1 cellular context compared by ENCODE assay signal in the genomic region with DNA sequence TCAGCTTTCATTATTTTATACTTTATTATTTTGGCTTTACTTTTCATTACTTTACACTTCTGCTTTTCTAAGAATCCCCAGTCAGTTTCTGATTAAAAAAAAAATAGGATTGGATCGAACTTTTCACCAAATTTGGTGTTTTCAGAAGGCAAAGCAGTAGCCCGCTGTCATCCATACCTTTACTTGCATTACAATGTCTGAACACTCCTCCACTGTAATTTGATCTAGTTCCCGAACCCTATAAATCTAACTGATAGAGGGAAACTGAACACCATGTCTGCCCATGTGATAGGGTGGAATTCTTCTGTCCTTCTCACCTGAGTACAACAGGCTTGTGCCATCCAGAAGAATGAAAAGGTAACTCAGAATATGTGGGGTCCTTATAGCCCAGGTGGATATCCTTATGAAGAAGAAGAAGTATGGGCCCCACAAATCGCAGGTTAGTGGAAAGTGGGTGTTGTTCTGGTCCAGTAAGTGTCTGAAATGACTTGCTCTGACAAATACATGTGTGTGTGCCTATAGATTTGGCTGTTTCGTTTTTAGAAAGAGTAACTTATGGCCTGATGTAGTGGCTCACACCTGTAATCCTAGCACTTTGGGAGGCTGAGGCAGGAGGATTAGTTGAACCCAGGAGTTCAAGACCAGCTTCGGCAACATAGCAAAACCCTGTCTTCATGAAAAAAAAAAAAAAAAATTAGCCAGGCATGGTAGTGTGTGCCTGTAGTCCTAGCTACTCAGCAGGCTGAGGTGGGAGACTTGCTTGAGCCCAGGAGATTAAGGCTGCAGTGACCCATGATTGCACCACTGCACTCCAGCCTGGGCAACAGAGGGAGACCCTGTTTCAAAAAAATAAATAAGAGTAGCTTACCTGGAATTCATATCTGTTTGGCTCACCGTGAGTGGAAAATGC.
A peak's percentile ranks its signal among the peaks of the same experiment; 100 is the strongest.
TF ChIP-seq lines count a peak whose summit lies in the region.

No MANE protein-coding gene starts in this region.

TF ChIP-seq in K562, 482 proteins besides CTCF, POLR2A, EP300 and RAD21 (continues in another document):
- no peak for TF ChIP-seq TFAM (CRISPR knock-in tag; conservative IDR thresholded peaks at IDR 0.05)
- peak; percentile 14; the same call in 1 of the 2 replicates for TF ChIP-seq JUND (IDR thresholded peaks at IDR 0.05; ENCODE audit: borderline replicate concordance, low read depth, low read length)
- TF ChIP-seq JUND (tag; IDR thresholded peaks at IDR 0.05; ENCODE audit: borderline replicate concordance, low read depth, low read length): no peak
- TF ChIP-seq, protein P1, sequence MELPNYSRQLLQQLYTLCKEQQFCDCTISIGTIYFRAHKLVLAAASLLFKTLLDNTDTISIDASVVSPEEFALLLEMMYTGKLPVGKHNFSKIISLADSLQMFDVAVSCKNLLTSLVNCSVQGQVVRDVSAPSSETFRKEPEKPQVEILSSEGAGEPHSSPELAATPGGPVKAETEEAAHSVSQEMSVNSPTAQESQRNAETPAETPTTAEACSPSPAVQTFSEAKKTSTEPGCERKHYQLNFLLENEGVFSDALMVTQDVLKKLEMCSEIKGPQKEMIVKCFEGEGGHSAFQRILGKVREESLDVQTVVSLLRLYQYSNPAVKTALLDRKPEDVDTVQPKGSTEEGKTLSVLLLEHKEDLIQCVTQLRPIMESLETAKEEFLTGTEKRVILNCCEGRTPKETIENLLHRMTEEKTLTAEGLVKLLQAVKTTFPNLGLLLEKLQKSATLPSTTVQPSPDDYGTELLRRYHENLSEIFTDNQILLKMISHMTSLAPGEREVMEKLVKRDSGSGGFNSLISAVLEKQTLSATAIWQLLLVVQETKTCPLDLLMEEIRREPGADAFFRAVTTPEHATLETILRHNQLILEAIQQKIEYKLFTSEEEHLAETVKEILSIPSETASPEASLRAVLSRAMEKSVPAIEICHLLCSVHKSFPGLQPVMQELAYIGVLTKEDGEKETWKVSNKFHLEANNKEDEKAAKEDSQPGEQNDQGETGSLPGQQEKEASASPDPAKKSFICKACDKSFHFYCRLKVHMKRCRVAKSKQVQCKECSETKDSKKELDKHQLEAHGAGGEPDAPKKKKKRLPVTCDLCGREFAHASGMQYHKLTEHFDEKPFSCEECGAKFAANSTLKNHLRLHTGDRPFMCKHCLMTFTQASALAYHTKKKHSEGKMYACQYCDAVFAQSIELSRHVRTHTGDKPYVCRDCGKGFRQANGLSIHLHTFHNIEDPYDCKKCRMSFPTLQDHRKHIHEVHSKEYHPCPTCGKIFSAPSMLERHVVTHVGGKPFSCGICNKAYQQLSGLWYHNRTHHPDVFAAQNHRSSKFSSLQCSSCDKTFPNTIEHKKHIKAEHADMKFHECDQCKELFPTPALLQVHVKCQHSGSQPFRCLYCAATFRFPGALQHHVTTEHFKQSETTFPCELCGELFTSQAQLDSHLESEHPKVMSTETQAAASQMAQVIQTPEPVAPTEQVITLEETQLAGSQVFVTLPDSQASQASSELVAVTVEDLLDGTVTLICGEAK (IDR thresholded peaks at IDR 0.05): no peak
- TF ChIP-seq, protein P1 (CRISPR knock-in tag; IDR thresholded peaks at IDR 0.05): no peak
- TF ChIP-seq ARNT (IDR thresholded peaks at IDR 0.05): no peak
- no peak for TF ChIP-seq ZBED1 (IDR thresholded peaks at IDR 0.05)
- no peak for TF ChIP-seq ZSCAN29 (IDR thresholded peaks at IDR 0.05)
- TF ChIP-seq BRD4 (IDR thresholded peaks at IDR 0.05): no peak
- TF ChIP-seq, protein P2, sequence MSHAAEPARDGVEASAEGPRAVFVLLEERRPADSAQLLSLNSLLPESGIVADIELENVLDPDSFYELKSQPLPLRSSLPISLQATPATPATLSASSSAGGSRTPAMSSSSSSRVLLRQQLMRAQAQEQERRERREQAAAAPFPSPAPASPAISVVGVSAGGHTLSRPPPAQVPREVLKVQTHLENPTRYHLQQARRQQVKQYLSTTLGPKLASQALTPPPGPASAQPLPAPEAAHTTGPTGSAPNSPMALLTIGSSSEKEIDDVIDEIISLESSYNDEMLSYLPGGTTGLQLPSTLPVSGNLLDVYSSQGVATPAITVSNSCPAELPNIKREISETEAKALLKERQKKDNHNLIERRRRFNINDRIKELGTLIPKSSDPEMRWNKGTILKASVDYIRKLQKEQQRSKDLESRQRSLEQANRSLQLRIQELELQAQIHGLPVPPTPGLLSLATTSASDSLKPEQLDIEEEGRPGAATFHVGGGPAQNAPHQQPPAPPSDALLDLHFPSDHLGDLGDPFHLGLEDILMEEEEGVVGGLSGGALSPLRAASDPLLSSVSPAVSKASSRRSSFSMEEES (CRISPR knock-in tag; IDR thresholded peaks at IDR 0.05): no peak
- no peak for TF ChIP-seq CREB3L1 (IDR thresholded peaks at IDR 0.05; ENCODE audit: borderline replicate concordance, low read depth)
- TF ChIP-seq NFYB (IDR thresholded peaks at IDR 0.05; ENCODE audit: extremely low read depth, insufficient read length): no peak
- no peak for TF ChIP-seq RBM22 (IDR thresholded peaks at IDR 0.05; ENCODE audit: low read depth, low read length, poor library complexity, severe bottlenecking)
- TF ChIP-seq ZNF121 (CRISPR knock-in tag; conservative IDR thresholded peaks at IDR 0.05): peak; percentile 74
- peak; percentile 95 for TF ChIP-seq MEIS2 (IDR thresholded peaks at IDR 0.05; ENCODE audit: partially characterized antibody)
- TF ChIP-seq POLR2G (IDR thresholded peaks at IDR 0.05; ENCODE audit: low read depth, low read length): no peak
- TF ChIP-seq MNT (conservative IDR thresholded peaks at IDR 0.05): no peak
- 0 out of 2 replicates have a peak, but pooled peaks have one; percentile 40 for TF ChIP-seq DPF2 (IDR thresholded peaks at IDR 0.05)
- no peak for TF ChIP-seq TBL1XR1 (IDR thresholded peaks at IDR 0.05; ENCODE audit: low read length in 2 of 2)
- peak; percentile 34; the same call in 1 of the 2 replicates for TF ChIP-seq USF1 (CRISPR knock-in tag; IDR thresholded peaks at IDR 0.05)
- no peak for TF ChIP-seq ERF (CRISPR knock-in tag; IDR thresholded peaks at IDR 0.05)
- no peak for TF ChIP-seq U2AF1 (optimal IDR thresholded peaks at IDR 0.05; ENCODE audit: low read depth, low read length)
- TF ChIP-seq HDAC8 (tag; IDR thresholded peaks at IDR 0.05): 0 out of 2 replicates have a peak, but pooled peaks have one; percentile 16
- no peak for TF ChIP-seq ZBTB11 (CRISPR knock-in tag; IDR thresholded peaks at IDR 0.05)
- TF ChIP-seq PRMT5 (CRISPR knock-in tag; IDR thresholded peaks at IDR 0.05): no peak
- TF ChIP-seq RB1 (IDR thresholded peaks at IDR 0.05; ENCODE audit: low read depth): no peak
- TF ChIP-seq RBM15 (IDR thresholded peaks at IDR 0.05; ENCODE audit: insufficient read depth, low read length): no peak
- peak; percentile 59; the same call in 1 of the 2 replicates for TF ChIP-seq SOX6 (IDR thresholded peaks at IDR 0.05)
- no peak for TF ChIP-seq SAFB2 (IDR thresholded peaks at IDR 0.05; ENCODE audit: borderline replicate concordance, low read depth, low read length, severe bottlenecking)
- no peak for TF ChIP-seq TGIF2 (CRISPR knock-in tag; IDR thresholded peaks at IDR 0.05)
- TF ChIP-seq ZNF507 (tag; conservative IDR thresholded peaks at IDR 0.05): no peak
- TF ChIP-seq HNRNPL (IDR thresholded peaks at IDR 0.05; ENCODE audit: low read depth, low read length): no peak
- no peak for TF ChIP-seq FOXA3 (CRISPR knock-in tag; conservative IDR thresholded peaks at IDR 0.05 in 1 of 2, IDR thresholded peaks at IDR 0.05 in 1 of 2)
- TF ChIP-seq NFIC (IDR thresholded peaks at IDR 0.05): no peak
- TF ChIP-seq ZNF696 (CRISPR knock-in tag; conservative IDR thresholded peaks at IDR 0.05): no peak
- no peak for TF ChIP-seq HNRNPH1 (optimal IDR thresholded peaks at IDR 0.05; ENCODE audit: low read depth, low read length)
- no peak for TF ChIP-seq ZNF583 (CRISPR knock-in tag; IDR thresholded peaks at IDR 0.05)
- peak; percentile 23; the same call in 1 of the 2 replicates for TF ChIP-seq CXXC5 (CRISPR knock-in tag; IDR thresholded peaks at IDR 0.05)
- no peak for TF ChIP-seq ZFX (CRISPR knock-in tag; IDR thresholded peaks at IDR 0.05)
